Comparison of ENCODE assay signal across 2 cellular contexts in genomic region chr22:26561756-26562417, GRCh38.
TF ChIP-seq lines count a peak whose summit lies in the region.

No MANE protein-coding gene starts in this region.

TF ChIP-seq in H1, 55 proteins besides CTCF, POLR2A, EP300 and RAD21:
- TF ChIP-seq ASH2L (IDR thresholded peaks at IDR 0.05; ENCODE audit: low read length) (no peak), KDM1A (IDR thresholded peaks at IDR 0.05; ENCODE audit: borderline replicate concordance, low read length) (peak; percentile 81; the same call in 1 of the 2 replicates), EZH2 (IDR thresholded peaks at IDR 0.05; ENCODE audit: low read depth, low read length, severe bottlenecking) (no peak), TEAD4 (IDR thresholded peaks at IDR 0.05; ENCODE audit: low read depth, low read length) (no peak), HDAC2 (IDR thresholded peaks at IDR 0.05; ENCODE audit: borderline replicate concordance in 1 of 2, low read depth in 2 of 2, low read length in 2 of 2) (peak in 1 of 2 experiments; percentile 83; a peak in 1 of 4 replicates), CHD1 (IDR thresholded peaks at IDR 0.05; ENCODE audit: low read depth, low read length) (no peak), PHF8 (conservative IDR thresholded peaks at IDR 0.05; ENCODE audit: low read depth, low read length) (no peak), RFX5 (IDR thresholded peaks at IDR 0.05; ENCODE audit: borderline replicate concordance, low read depth, low read length) (no peak), RXRA (IDR thresholded peaks at IDR 0.05; ENCODE audit: insufficient read depth, low read depth, low read length) (no peak), KDM4A (IDR thresholded peaks at IDR 0.05; ENCODE audit: low read depth, low read length, severe bottlenecking) (no peak)
- TF ChIP-seq, protein P1, sequence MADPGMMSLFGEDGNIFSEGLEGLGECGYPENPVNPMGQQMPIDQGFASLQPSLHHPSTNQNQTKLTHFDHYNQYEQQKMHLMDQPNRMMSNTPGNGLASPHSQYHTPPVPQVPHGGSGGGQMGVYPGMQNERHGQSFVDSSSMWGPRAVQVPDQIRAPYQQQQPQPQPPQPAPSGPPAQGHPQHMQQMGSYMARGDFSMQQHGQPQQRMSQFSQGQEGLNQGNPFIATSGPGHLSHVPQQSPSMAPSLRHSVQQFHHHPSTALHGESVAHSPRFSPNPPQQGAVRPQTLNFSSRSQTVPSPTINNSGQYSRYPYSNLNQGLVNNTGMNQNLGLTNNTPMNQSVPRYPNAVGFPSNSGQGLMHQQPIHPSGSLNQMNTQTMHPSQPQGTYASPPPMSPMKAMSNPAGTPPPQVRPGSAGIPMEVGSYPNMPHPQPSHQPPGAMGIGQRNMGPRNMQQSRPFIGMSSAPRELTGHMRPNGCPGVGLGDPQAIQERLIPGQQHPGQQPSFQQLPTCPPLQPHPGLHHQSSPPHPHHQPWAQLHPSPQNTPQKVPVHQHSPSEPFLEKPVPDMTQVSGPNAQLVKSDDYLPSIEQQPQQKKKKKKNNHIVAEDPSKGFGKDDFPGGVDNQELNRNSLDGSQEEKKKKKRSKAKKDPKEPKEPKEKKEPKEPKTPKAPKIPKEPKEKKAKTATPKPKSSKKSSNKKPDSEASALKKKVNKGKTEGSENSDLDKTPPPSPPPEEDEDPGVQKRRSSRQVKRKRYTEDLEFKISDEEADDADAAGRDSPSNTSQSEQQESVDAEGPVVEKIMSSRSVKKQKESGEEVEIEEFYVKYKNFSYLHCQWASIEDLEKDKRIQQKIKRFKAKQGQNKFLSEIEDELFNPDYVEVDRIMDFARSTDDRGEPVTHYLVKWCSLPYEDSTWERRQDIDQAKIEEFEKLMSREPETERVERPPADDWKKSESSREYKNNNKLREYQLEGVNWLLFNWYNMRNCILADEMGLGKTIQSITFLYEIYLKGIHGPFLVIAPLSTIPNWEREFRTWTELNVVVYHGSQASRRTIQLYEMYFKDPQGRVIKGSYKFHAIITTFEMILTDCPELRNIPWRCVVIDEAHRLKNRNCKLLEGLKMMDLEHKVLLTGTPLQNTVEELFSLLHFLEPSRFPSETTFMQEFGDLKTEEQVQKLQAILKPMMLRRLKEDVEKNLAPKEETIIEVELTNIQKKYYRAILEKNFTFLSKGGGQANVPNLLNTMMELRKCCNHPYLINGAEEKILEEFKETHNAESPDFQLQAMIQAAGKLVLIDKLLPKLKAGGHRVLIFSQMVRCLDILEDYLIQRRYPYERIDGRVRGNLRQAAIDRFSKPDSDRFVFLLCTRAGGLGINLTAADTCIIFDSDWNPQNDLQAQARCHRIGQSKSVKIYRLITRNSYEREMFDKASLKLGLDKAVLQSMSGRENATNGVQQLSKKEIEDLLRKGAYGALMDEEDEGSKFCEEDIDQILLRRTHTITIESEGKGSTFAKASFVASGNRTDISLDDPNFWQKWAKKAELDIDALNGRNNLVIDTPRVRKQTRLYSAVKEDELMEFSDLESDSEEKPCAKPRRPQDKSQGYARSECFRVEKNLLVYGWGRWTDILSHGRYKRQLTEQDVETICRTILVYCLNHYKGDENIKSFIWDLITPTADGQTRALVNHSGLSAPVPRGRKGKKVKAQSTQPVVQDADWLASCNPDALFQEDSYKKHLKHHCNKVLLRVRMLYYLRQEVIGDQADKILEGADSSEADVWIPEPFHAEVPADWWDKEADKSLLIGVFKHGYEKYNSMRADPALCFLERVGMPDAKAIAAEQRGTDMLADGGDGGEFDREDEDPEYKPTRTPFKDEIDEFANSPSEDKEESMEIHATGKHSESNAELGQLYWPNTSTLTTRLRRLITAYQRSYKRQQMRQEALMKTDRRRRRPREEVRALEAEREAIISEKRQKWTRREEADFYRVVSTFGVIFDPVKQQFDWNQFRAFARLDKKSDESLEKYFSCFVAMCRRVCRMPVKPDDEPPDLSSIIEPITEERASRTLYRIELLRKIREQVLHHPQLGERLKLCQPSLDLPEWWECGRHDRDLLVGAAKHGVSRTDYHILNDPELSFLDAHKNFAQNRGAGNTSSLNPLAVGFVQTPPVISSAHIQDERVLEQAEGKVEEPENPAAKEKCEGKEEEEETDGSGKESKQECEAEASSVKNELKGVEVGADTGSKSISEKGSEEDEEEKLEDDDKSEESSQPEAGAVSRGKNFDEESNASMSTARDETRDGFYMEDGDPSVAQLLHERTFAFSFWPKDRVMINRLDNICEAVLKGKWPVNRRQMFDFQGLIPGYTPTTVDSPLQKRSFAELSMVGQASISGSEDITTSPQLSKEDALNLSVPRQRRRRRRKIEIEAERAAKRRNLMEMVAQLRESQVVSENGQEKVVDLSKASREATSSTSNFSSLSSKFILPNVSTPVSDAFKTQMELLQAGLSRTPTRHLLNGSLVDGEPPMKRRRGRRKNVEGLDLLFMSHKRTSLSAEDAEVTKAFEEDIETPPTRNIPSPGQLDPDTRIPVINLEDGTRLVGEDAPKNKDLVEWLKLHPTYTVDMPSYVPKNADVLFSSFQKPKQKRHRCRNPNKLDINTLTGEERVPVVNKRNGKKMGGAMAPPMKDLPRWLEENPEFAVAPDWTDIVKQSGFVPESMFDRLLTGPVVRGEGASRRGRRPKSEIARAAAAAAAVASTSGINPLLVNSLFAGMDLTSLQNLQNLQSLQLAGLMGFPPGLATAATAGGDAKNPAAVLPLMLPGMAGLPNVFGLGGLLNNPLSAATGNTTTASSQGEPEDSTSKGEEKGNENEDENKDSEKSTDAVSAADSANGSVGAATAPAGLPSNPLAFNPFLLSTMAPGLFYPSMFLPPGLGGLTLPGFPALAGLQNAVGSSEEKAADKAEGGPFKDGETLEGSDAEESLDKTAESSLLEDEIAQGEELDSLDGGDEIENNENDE (IDR thresholded peaks at IDR 0.05; ENCODE audit: insufficient replicate concordance, low read length), result no peak
- TF ChIP-seq, protein P2, sequence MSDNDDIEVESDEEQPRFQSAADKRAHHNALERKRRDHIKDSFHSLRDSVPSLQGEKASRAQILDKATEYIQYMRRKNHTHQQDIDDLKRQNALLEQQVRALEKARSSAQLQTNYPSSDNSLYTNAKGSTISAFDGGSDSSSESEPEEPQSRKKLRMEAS (IDR thresholded peaks at IDR 0.05), result no peak

TF ChIP-seq in liver, 16 proteins besides CTCF, POLR2A, EP300 and RAD21:
- TF ChIP-seq ZBTB33 (IDR thresholded peaks at IDR 0.05) (peak; percentile 13), JUND (IDR thresholded peaks at IDR 0.05) (peak; percentile 17 to 48), SP1 (IDR thresholded peaks at IDR 0.05) (peak; percentile 59), HNF4G (IDR thresholded peaks at IDR 0.05) (no peak), RXRA (IDR thresholded peaks at IDR 0.05) (peak; percentile 75 to 83), HNF4A (conservative IDR thresholded peaks at IDR 0.05) (peak; percentile 57 to 63), YY1 (IDR thresholded peaks at IDR 0.05) (no peak), GABPA (IDR thresholded peaks at IDR 0.05 in 1 of 2, conservative IDR thresholded peaks at IDR 0.05 in 1 of 2) (no peak), TAF1 (conservative IDR thresholded peaks at IDR 0.05) (no peak), FOXA2 (IDR thresholded peaks at IDR 0.05) (peak; percentile 68), EGR1 (IDR thresholded peaks at IDR 0.05; ENCODE audit: low read depth in 2 of 2) (no peak), NR2F2 (IDR thresholded peaks at IDR 0.05) (no peak), FOXA1 (IDR thresholded peaks at IDR 0.05) (peak; percentile 83)
- TF ChIP-seq, protein P3, sequence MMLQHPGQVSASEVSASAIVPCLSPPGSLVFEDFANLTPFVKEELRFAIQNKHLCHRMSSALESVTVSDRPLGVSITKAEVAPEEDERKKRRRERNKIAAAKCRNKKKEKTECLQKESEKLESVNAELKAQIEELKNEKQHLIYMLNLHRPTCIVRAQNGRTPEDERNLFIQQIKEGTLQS (IDR thresholded peaks at IDR 0.05), result no peak
- TF ChIP-seq, protein P2 (IDR thresholded peaks at IDR 0.05), result peak; percentile 78
- TF ChIP-seq, protein P4, sequence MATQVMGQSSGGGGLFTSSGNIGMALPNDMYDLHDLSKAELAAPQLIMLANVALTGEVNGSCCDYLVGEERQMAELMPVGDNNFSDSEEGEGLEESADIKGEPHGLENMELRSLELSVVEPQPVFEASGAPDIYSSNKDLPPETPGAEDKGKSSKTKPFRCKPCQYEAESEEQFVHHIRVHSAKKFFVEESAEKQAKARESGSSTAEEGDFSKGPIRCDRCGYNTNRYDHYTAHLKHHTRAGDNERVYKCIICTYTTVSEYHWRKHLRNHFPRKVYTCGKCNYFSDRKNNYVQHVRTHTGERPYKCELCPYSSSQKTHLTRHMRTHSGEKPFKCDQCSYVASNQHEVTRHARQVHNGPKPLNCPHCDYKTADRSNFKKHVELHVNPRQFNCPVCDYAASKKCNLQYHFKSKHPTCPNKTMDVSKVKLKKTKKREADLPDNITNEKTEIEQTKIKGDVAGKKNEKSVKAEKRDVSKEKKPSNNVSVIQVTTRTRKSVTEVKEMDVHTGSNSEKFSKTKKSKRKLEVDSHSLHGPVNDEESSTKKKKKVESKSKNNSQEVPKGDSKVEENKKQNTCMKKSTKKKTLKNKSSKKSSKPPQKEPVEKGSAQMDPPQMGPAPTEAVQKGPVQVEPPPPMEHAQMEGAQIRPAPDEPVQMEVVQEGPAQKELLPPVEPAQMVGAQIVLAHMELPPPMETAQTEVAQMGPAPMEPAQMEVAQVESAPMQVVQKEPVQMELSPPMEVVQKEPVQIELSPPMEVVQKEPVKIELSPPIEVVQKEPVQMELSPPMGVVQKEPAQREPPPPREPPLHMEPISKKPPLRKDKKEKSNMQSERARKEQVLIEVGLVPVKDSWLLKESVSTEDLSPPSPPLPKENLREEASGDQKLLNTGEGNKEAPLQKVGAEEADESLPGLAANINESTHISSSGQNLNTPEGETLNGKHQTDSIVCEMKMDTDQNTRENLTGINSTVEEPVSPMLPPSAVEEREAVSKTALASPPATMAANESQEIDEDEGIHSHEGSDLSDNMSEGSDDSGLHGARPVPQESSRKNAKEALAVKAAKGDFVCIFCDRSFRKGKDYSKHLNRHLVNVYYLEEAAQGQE (IDR thresholded peaks at IDR 0.05), result peak; percentile 29
